ENCODE assay signal across 11 cellular contexts in the genomic region with DNA sequence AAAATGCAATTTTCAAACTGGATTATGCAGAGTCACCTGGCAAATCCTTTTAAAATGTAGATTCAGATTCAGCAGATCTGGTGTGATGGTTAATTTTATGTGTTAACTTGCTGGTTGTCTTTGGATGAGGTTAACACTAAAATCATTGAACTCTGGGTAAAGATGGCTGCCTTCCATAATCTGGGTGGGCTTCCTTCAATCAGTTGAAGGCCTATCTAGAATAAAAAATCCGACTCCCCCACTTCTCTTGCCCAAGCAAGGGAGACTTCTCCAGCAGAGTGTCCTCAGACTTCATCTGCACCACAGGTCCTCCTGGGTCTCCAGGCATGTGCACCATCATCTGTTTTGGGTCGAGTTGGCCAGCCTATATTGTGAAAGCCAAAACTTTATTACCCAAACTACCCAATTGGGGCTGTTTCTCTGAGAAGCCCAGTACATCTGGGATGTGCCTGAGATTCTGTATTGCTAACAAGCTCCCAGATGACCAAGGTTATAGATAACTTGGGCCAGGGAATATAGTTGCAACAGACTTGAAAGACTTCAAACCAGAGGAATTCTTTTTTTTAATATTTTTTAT. TPM values are rescaled to one million over a fixed set of nuclear protein-coding genes. Genes with fewer than 3 reads are reported as not detected.
A peak's percentile ranks its signal among the peaks of the same experiment; 100 is the strongest.
DNase-seq lines count a peak whose midpoint lies in the region; ATAC-seq and TF ChIP-seq lines count a peak whose summit lies in the region.
"Had no signal": no experiment of that assay in that cellular context is flagged by ENCODE, and none has a peak within 500 bp of the region (broad histone marks: within the 10 kb centered on the region; RNA-seq: fewer than 3 reads in every experiment).

No MANE protein-coding gene starts in this region.

- no peaks in the 10 kb centered on the region for H3K9me3 Mint-ChIP-seq in activated naive CD8-positive, alpha-beta T cell treated with anti-CD3 and anti-CD28 coated beads, Interleukin-2, amount 50 U/mL, for 24 hours

- H2BK12ac ChIP-seq in mesenchymal stem cell (ENCODE audit: low read length in 2 of 2), result no peak overlapping the region
- H2BK12ac ChIP-seq in trophoblast cell (ENCODE audit: low read length), result no peak overlapping the region

- TF ChIP-seq POLR2A in vagina (IDR thresholded peaks at IDR 0.05), result no peak

- H3K79me1 ChIP-seq in mesenchymal stem cell (replicated peaks; ENCODE audit: low read length, poor library complexity, severe bottlenecking) (peaks cover 4% of the 10 kb centered on the region), trophoblast cell (ENCODE audit: low read length) (peaks cover 5% of the 10 kb centered on the region)

- H3K27ac Mint-ChIP-seq in activated naive CD8-positive, alpha-beta T cell treated with anti-CD3 and anti-CD28 coated beads, Interleukin-2, amount 50 U/mL, for 24 hours, result peak overlapping the region; percentile 97

- H3K9me3 ChIP-seq in left ventricle myocardium inferior (replicated peaks) (no peaks in the 10 kb centered on the region), right cardiac atrium (ENCODE audit: control insufficient read depth, low read length) (no peaks in the 10 kb centered on the region), mesenchymal stem cell (ENCODE audit: control insufficient read depth, low read length) (no peaks in the 10 kb centered on the region), vagina (no peaks in the 10 kb centered on the region), trophoblast cell (ENCODE audit: insufficient read depth, low read depth, low read length) (no peaks in the 10 kb centered on the region)

- H4K91ac ChIP-seq in mesenchymal stem cell (ENCODE audit: low read length), result no peak overlapping the region
- H4K91ac ChIP-seq in trophoblast cell (ENCODE audit: low read depth, low read length), result no peak overlapping the region

- ATAC-seq in right cardiac atrium, result no peak
- no peak for ATAC-seq in activated naive CD8-positive, alpha-beta T cell treated with anti-CD3 and anti-CD28 coated beads, Interleukin-2, amount 50 U/mL, for 24 hours

- H2BK5ac ChIP-seq in mesenchymal stem cell (ENCODE audit: low read depth, low read length, poor library complexity, severe bottlenecking) (no peak overlapping the region), trophoblast cell (ENCODE audit: low read depth, low read length, poor library complexity) (no peak overlapping the region)

- H3K14ac ChIP-seq in mesenchymal stem cell (ENCODE audit: low read length in 2 of 2) (no peak overlapping the region), trophoblast cell (ENCODE audit: low read length) (no peak overlapping the region)

- H3K4me1 Mint-ChIP-seq in activated naive CD8-positive, alpha-beta T cell treated with anti-CD3 and anti-CD28 coated beads, Interleukin-2, amount 50 U/mL, for 24 hours, result peaks cover 40% of the 10 kb centered on the region

- no peaks in the 10 kb centered on the region for H3K36me3 Mint-ChIP-seq in activated naive CD8-positive, alpha-beta T cell treated with anti-CD3 and anti-CD28 coated beads, Interleukin-2, amount 50 U/mL, for 24 hours (ENCODE audit: low read depth)

- no peak for DNase-seq in left ventricle myocardium inferior
- no peak for DNase-seq in right cardiac atrium
- no peak for DNase-seq in activated naive CD8-positive, alpha-beta T cell treated with anti-CD3 and anti-CD28 coated beads, Interleukin-2, amount 50 U/mL, for 24 hours
- DNase-seq in mesenchymal stem cell, result no peak
- no peak for DNase-seq in vagina (ENCODE audit: extremely low spot score in 2 of 2)
- DNase-seq in trophoblast cell, result no peak
- no peak for DNase-seq in midbrain (lab: John Stamatoyannopoulos, UW)
- DNase-seq in head of caudate nucleus, result no peak
- DNase-seq: COR-L47; kidney glomerular epithelial cell; stimulated activated CD4-positive, alpha-beta T cell treated with anti-CD3 and anti-CD28 coated beads, Interleukin-4, amount 100 ng/mL, for 1 hour had no signal

- TF ChIP-seq CTCF in left ventricle myocardium inferior (IDR thresholded peaks at IDR 0.05; ENCODE audit: borderline replicate concordance), result no peak
- no peak for TF ChIP-seq CTCF in vagina (IDR thresholded peaks at IDR 0.05)

- H3K4me1 ChIP-seq in left ventricle myocardium inferior, result peaks cover 33% of the 10 kb centered on the region
- no peaks in the 10 kb centered on the region for H3K4me1 ChIP-seq in right cardiac atrium (ENCODE audit: control insufficient read depth, insufficient read depth, low read length)
- H3K4me1 ChIP-seq in mesenchymal stem cell (ENCODE audit: control insufficient read depth, insufficient read depth, low read depth, low read length), result no peaks in the 10 kb centered on the region
- peaks cover 10% of the 10 kb centered on the region for H3K4me1 ChIP-seq in vagina
- peaks cover 0 to 2% of the 10 kb centered on the region in 2 experiments for H3K4me1 ChIP-seq in trophoblast cell (ENCODE audit: control insufficient read depth in 1 of 2, insufficient read depth in 2 of 2, low read length in 2 of 2)

- H3K27me3 ChIP-seq in left ventricle myocardium inferior (ENCODE audit: low read depth) (no peaks in the 10 kb centered on the region), right cardiac atrium (ENCODE audit: control insufficient read depth, insufficient read depth) (no peaks in the 10 kb centered on the region), mesenchymal stem cell (ENCODE audit: control insufficient read depth in 1 of 2, insufficient read depth in 1 of 2, low read length in 2 of 2) (no peaks in the 10 kb centered on the region), vagina (no peaks in the 10 kb centered on the region), trophoblast cell (ENCODE audit: insufficient read depth, low read length) (no peaks in the 10 kb centered on the region)

- H4K8ac ChIP-seq in mesenchymal stem cell (ENCODE audit: low read length) (no peak overlapping the region), trophoblast cell (ENCODE audit: low read depth, low read length) (no peak overlapping the region)

- H2AFZ ChIP-seq in mesenchymal stem cell (ENCODE audit: low read depth, low read length) (no peak overlapping the region), trophoblast cell (ENCODE audit: insufficient read depth, low read length, poor library complexity) (no peak overlapping the region)

- H3K27me3 Mint-ChIP-seq in activated naive CD8-positive, alpha-beta T cell treated with anti-CD3 and anti-CD28 coated beads, Interleukin-2, amount 50 U/mL, for 24 hours, result no peaks in the 10 kb centered on the region

- H3K4ac ChIP-seq in mesenchymal stem cell (ENCODE audit: low read depth in 1 of 2, low read length in 2 of 2) (no peak overlapping the region), trophoblast cell (ENCODE audit: low read depth, low read length) (no peak overlapping the region)

- no peak overlapping the region for H2AK5ac ChIP-seq in mesenchymal stem cell (ENCODE audit: low read length, severe bottlenecking)
- no peak overlapping the region for H2AK5ac ChIP-seq in trophoblast cell (ENCODE audit: low read length)

- no peak overlapping the region for H3K18ac ChIP-seq in mesenchymal stem cell (ENCODE audit: low read depth in 1 of 2, low read length in 2 of 2)
- no peak overlapping the region for H3K18ac ChIP-seq in trophoblast cell (ENCODE audit: low read length)

- no peaks in the 10 kb centered on the region for H3K36me3 ChIP-seq in left ventricle myocardium inferior
- peaks cover 0 to 7% of the 10 kb centered on the region in 2 experiments for H3K36me3 ChIP-seq in mesenchymal stem cell (ENCODE audit: control insufficient read depth in 1 of 2, insufficient read depth in 2 of 2, low read depth in 1 of 2, low read length in 2 of 2)
- H3K36me3 ChIP-seq in vagina, result no peaks in the 10 kb centered on the region
- H3K36me3 ChIP-seq in trophoblast cell (ENCODE audit: control insufficient read depth in 1 of 2, insufficient read depth in 2 of 2, low read length in 2 of 2), result no peaks in the 10 kb centered on the region

- H3K27ac ChIP-seq in left ventricle myocardium inferior (replicated peaks) (peak overlapping the region; percentile 99), right cardiac atrium (ENCODE audit: low read length) (no peak overlapping the region), mesenchymal stem cell (ENCODE audit: low read length, poor library complexity, severe bottlenecking) (no peak overlapping the region), vagina (peak overlapping the region; percentile 100), trophoblast cell (ENCODE audit: low read depth, low read length) (no peak overlapping the region)

- H2BK15ac ChIP-seq in mesenchymal stem cell (ENCODE audit: low read depth, poor library complexity, severe bottlenecking), result no peak overlapping the region

- H3K23ac ChIP-seq in mesenchymal stem cell (ENCODE audit: low read length in 2 of 2), result no peak overlapping the region
- no peak overlapping the region for H3K23ac ChIP-seq in trophoblast cell (ENCODE audit: low read length)

- H2BK120ac ChIP-seq in mesenchymal stem cell (ENCODE audit: low read depth, low read length), result no peak overlapping the region
- H2BK120ac ChIP-seq in trophoblast cell (ENCODE audit: insufficient read depth, low read length, poor library complexity), result no peak overlapping the region

- H3K4me3 Mint-ChIP-seq in activated naive CD8-positive, alpha-beta T cell treated with anti-CD3 and anti-CD28 coated beads, Interleukin-2, amount 50 U/mL, for 24 hours, result peak overlapping the region; percentile 97

- H3K79me2 ChIP-seq in trophoblast cell (ENCODE audit: control insufficient read depth, insufficient read depth, low read length, poor library complexity), result peaks cover 3% of the 10 kb centered on the region

- no peak overlapping the region for H4K12ac ChIP-seq in trophoblast cell (ENCODE audit: low read depth, low read length)

- peak overlapping the region; percentile 100 for H3K4me3 ChIP-seq in left ventricle myocardium inferior
- H3K4me3 ChIP-seq in right cardiac atrium (ENCODE audit: low read length), result no peak overlapping the region
- peak overlapping the region in 1 of 2 experiments; percentile 89 for H3K4me3 ChIP-seq in mesenchymal stem cell (ENCODE audit: insufficient read depth in 1 of 2, low read depth in 1 of 2, low read length in 2 of 2)
- peak overlapping the region in 1 of 2 donors; percentile 92 for H3K4me3 ChIP-seq in vagina
- H3K4me3 ChIP-seq in trophoblast cell (ENCODE audit: low read depth, low read length), result no peak overlapping the region

- no peak overlapping the region for H3K4me2 ChIP-seq in mesenchymal stem cell (ENCODE audit: low read length, poor library complexity, severe bottlenecking)
- no peak overlapping the region for H3K4me2 ChIP-seq in trophoblast cell (ENCODE audit: low read length)

- intact Hi-C loops in left ventricle myocardium inferior (cut with micrococcal nuclease), result no loop called here
- intact Hi-C loops in right cardiac atrium (cut with DNase I), result no loop called here
- intact Hi-C loops in vagina (cut with DNase I), result no loop called here
- intact Hi-C loops in head of caudate nucleus (cut with DNase I), result no loop called here

- 83% methylated on average over 2 of the region's 2 CpGs for WGBS in right cardiac atrium
- WGBS in mesenchymal stem cell, result 100% methylated on average over 2 of the region's 2 CpGs
- WGBS in trophoblast cell (ENCODE audit: extremely low coverage, insufficient coverage, insufficient read length), result no CpG with 5 or more reads among the region's 2 CpGs

- H3K9ac ChIP-seq in mesenchymal stem cell (ENCODE audit: low read length) (peak overlapping the region; percentile 98), trophoblast cell (ENCODE audit: low read length) (no peak overlapping the region)

RNA-seq across cellular contexts. Expression of gene SLC17A5, which starts 1.6 kb away (rescaled TPM):
- total RNA-seq in left ventricle myocardium inferior (5.3 TPM), right cardiac atrium (10 to 100 TPM in 1 of 4 donors, 1 to 10 TPM in 3; 6.1 to 13.1 (median 8.0) TPM), vagina (10.1 TPM)
- polyA plus RNA-seq in right cardiac atrium, result 5.2 TPM
- polyA plus RNA-seq in mesenchymal stem cell (2013, experiment 1 of 2), result 66.7 TPM
- polyA plus RNA-seq in mesenchymal stem cell (2013, experiment 2 of 2), result 69.0 TPM
- 10.5 and 11.0 TPM in 2 replicates for polyA plus RNA-seq in trophoblast cell (2013)

RNA-seq across cellular contexts. Expression of gene CD109, which starts 40.6 kb away (rescaled TPM):
- 9.1 TPM for total RNA-seq in left ventricle myocardium inferior
- total RNA-seq in right cardiac atrium, result 10 to 100 TPM; 18.4 to 36.5 (median 31.0) TPM
- polyA plus RNA-seq in right cardiac atrium, result 6.6 TPM
- polyA plus RNA-seq in mesenchymal stem cell (2013, experiment 1 of 2), result 33.3 TPM
- polyA plus RNA-seq in mesenchymal stem cell (2013, experiment 2 of 2), result 33.8 TPM
- 29.0 TPM for total RNA-seq in vagina
- 0.31 and 0.33 TPM in 2 replicates for polyA plus RNA-seq in trophoblast cell (2013)

Comparison
In these comparisons a context has a peak if more than half of its experiments do, and no peak if none do; other contexts are left out.
1. H3K27ac ChIP-seq: peak in left ventricle myocardium inferior (single experiment) and vagina (single experiment); none in right cardiac atrium (single experiment), mesenchymal stem cell (single experiment) and trophoblast cell (single experiment).